17 cellular contexts compared by ENCODE assay signal in the genomic region with DNA sequence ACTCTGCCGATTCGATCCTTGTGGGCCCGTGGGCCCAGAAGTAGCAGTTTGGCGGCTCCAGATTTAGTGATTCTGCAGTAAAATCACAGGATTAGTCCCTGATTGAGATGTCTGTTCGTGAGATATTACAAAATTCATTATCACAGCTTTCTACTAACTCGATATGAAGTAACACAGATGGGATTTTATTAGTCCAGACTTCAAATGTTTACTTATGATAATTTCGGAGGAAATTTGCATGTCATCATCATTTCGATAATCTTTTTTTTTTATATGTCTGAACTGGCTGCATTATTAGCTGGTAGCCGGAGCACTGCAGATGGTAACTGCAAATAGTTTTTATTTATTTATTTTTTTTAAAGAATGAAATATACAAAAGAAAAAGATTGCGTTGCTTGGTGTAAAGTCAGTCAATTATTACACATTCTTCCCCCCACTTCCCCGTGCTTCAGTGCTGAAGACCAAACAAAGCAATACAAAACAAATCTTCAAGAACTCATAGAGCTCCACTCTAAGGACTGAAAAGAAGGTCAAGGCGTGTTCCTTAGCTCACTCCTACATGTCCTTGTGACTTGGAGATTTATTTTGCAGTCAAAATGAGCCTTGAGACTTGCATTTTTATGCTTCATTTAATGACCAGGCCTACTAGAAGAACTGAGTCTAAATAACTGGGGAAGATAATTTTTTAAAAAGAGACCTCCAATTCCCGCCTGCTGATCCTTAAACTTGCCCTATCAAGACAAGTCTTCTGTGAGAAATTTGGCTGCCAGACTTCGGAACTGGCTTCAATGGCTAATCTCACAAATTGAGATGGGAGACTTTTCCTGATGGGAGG. TPM values are rescaled to one million over a fixed set of nuclear protein-coding genes. Genes with fewer than 3 reads are reported as not detected.
DNase-seq lines count a peak whose midpoint lies in the region; TF ChIP-seq lines count a peak whose summit lies in the region.
"Had no signal": no experiment of that assay in that cellular context is flagged by ENCODE, and none has a peak within 500 bp of the region (broad histone marks: within the 10 kb centered on the region; RNA-seq: fewer than 3 reads in every experiment).

No MANE protein-coding gene starts in this region.

- H3K9me3 ChIP-seq in SJCRH30 (replicated peaks) (no peaks in the 10 kb centered on the region), hepatocyte (ENCODE audit: low read depth) (no peaks in the 10 kb centered on the region), trophoblast cell (ENCODE audit: insufficient read depth, low read depth, low read length) (peaks cover 6% of the 10 kb centered on the region), mammary epithelial cell (replicated peaks; ENCODE audit: insufficient read depth, low read length) (peaks cover 4% of the 10 kb centered on the region)
- H3K9me3 ChIP-seq: uterus had no signal

- BruUV-seq in mammary epithelial cell (replicated peaks; lab: Mats Ljungman, UMichigan): no TSS peak

- in situ Hi-C loops in GM13977 (cut with MboI; ENCODE audit: low pct_unique_long_range_greater_than_20kb, low sequenced_read_pairs, unreplicated experiment): loop anchor here (25.0 kb wide), 2 partner anchors 328 to 1003 kb away; no protein-coding TSS in a partner anchor
- in situ Hi-C loops in mammary epithelial cell (cut with MboI; ENCODE audit: low sequenced_read_pairs in 2 of 2): loop anchor here (25.0 kb wide), 4 partner anchors 328 to 1403 kb away; no protein-coding TSS in a partner anchor

- no peak overlapping the region for H3K14ac ChIP-seq in trophoblast cell (ENCODE audit: low read length)

- no peak overlapping the region for H3K18ac ChIP-seq in trophoblast cell (ENCODE audit: low read length)

- CTCF ChIA-PET in mammary epithelial cell (lab: Charles Lee; ENCODE audit: low non-redundant PET): no interaction called here

- DNase-seq in GM13977 (ENCODE audit: low spot score) (peak; percentile 26), SJCRH30 (peak in 1 of 2 experiments; percentile 43), hepatocyte (ENCODE audit: low spot score) (no peak), trophoblast cell (no peak), ecto neural progenitor cell (ENCODE audit: low spot score) (no peak), mammary epithelial cell (no peak), NCI-H2107 (lab: John Stamatoyannopoulos, UW) (no peak), Kasumi-1 (lab: John Stamatoyannopoulos, UW) (no peak)
- DNase-seq: activated CD4-positive, alpha-beta T cell treated with anti-CD3 and anti-CD28 coated beads, Interleukin-2, amount 50 U/mL, for 4 hours; activated T-cell treated with anti-CD3 and anti-CD28 coated beads, Interleukin-2, amount 50 U/mL, for 72 hours; Karpas-422; NCI-H1694 treated with DMSO at 0.1 percent for 48 hours; SIG-M5; stimulated activated naive CD8-positive, alpha-beta T cell treated with anti-CD3 and anti-CD28 coated beads, Interleukin-15, Interleukin-2, amounts not matched to agents 100 U/mL and 50 U/mL, for 24 hours; uterus had no signal

- peak overlapping the region; percentile 31 for H2AFZ ChIP-seq in hepatocyte
- no peak overlapping the region for H2AFZ ChIP-seq in trophoblast cell (ENCODE audit: insufficient read depth, low read length, poor library complexity)
- no peak overlapping the region for H2AFZ ChIP-seq in mammary epithelial cell (ENCODE audit: low read depth, low read length)

- H3K27me3 ChIP-seq in SJCRH30 (no peaks in the 10 kb centered on the region), hepatocyte (peaks cover 61% of the 10 kb centered on the region), trophoblast cell (ENCODE audit: insufficient read depth, low read length) (peaks cover 78% of the 10 kb centered on the region), mammary epithelial cell (ENCODE audit: insufficient read depth, low read length) (peaks cover 75% of the 10 kb centered on the region)

- intact Hi-C loops in mammary epithelial cell (cut with micrococcal nuclease): no loop called here

- dilution Hi-C loops in mammary epithelial cell (cut with HindIII; ENCODE audit: low sequenced_read_pairs): no loop called here

- H3K79me2 ChIP-seq in hepatocyte: peaks cover 80% of the 10 kb centered on the region
- no peaks in the 10 kb centered on the region for H3K79me2 ChIP-seq in trophoblast cell (ENCODE audit: control insufficient read depth, insufficient read depth, low read length, poor library complexity)
- no peaks in the 10 kb centered on the region for H3K79me2 ChIP-seq in mammary epithelial cell (ENCODE audit: insufficient read depth, low read length)

- H3K23ac ChIP-seq in trophoblast cell (ENCODE audit: low read length): no peak overlapping the region

- no peaks in the 10 kb centered on the region for H3K9me2 ChIP-seq in hepatocyte (replicated peaks; ENCODE audit: insufficient read depth)

- peaks cover 51% of the 10 kb centered on the region for H3K36me3 ChIP-seq in SJCRH30
- no peaks in the 10 kb centered on the region for H3K36me3 ChIP-seq in hepatocyte (replicated peaks; ENCODE audit: insufficient read depth, low read depth)
- H3K36me3 ChIP-seq in trophoblast cell (ENCODE audit: control insufficient read depth in 1 of 2, insufficient read depth in 2 of 2, low read length in 2 of 2): no peaks in the 10 kb centered on the region
- no peaks in the 10 kb centered on the region for H3K36me3 ChIP-seq in mammary epithelial cell (ENCODE audit: insufficient read depth, low read length)
- H3K36me3 ChIP-seq: uterus had no signal

- no peak for TF ChIP-seq CTCF in GM13977 (IDR thresholded peaks at IDR 0.05; ENCODE audit: extremely low read depth, insufficient read depth, missing control alignments)
- TF ChIP-seq CTCF in hepatocyte (IDR thresholded peaks at IDR 0.05; ENCODE audit: poor library complexity): no peak
- TF ChIP-seq CTCF in mammary epithelial cell (conservative IDR thresholded peaks at IDR 0.05 in 1 of 2, IDR thresholded peaks at IDR 0.05 in 1 of 2; ENCODE audit: extremely low read depth in 1 of 2, insufficient read depth in 1 of 2, low read depth in 1 of 2, low read length in 2 of 2): no peak

- no peak overlapping the region for H4K12ac ChIP-seq in trophoblast cell (ENCODE audit: low read depth, low read length)

- H3K9ac ChIP-seq in trophoblast cell (ENCODE audit: low read length): no peak overlapping the region
- no peak overlapping the region for H3K9ac ChIP-seq in mammary epithelial cell (ENCODE audit: insufficient read depth, low read length)

- no peak overlapping the region for H2BK120ac ChIP-seq in trophoblast cell (ENCODE audit: insufficient read depth, low read length, poor library complexity)

- H4K8ac ChIP-seq in trophoblast cell (ENCODE audit: low read depth, low read length): no peak overlapping the region

- no peak overlapping the region for H4K91ac ChIP-seq in trophoblast cell (ENCODE audit: low read depth, low read length)

- no peak overlapping the region for H2BK5ac ChIP-seq in trophoblast cell (ENCODE audit: low read depth, low read length, poor library complexity)

- H3K4me1 ChIP-seq in SJCRH30: no peaks in the 10 kb centered on the region
- H3K4me1 ChIP-seq in hepatocyte (ENCODE audit: insufficient read depth): peaks cover 4% of the 10 kb centered on the region
- peaks cover 18 to 24% of the 10 kb centered on the region in 2 experiments for H3K4me1 ChIP-seq in trophoblast cell (ENCODE audit: control insufficient read depth in 1 of 2, insufficient read depth in 2 of 2, low read length in 2 of 2)
- peaks cover 16% of the 10 kb centered on the region for H3K4me1 ChIP-seq in mammary epithelial cell (ENCODE audit: insufficient read depth, low read length)

- H2AK5ac ChIP-seq in trophoblast cell (ENCODE audit: low read length): no peak overlapping the region

- 32% methylated on average over 14 of the region's 14 CpGs for WGBS in hepatocyte (ENCODE audit: low lambda C conversion rate, missing lambda C conversion rate)
- no CpG with 5 or more reads among the region's 14 CpGs for WGBS in trophoblast cell (ENCODE audit: extremely low coverage, insufficient coverage, insufficient read length)
- WGBS in mammary epithelial cell (ENCODE audit: low coverage, missing lambda C conversion rate): 63% methylated on average over 11 of the region's 14 CpGs

- no peak overlapping the region for H2BK12ac ChIP-seq in trophoblast cell (ENCODE audit: low read length)

- peak overlapping the region; percentile 88 for H3K4me3 ChIP-seq in SJCRH30
- peak overlapping the region; percentile 41 for H3K4me3 ChIP-seq in hepatocyte
- no peak overlapping the region for H3K4me3 ChIP-seq in trophoblast cell (ENCODE audit: low read depth, low read length)
- H3K4me3 ChIP-seq in mammary epithelial cell (replicated peaks in 1 of 3; ENCODE audit: insufficient read depth in 1 of 3, low read depth in 2 of 3, low read length in 3 of 3): no peak overlapping the region
- H3K4me3 ChIP-seq: uterus had no signal

- no peak overlapping the region for H3K4ac ChIP-seq in trophoblast cell (ENCODE audit: low read depth, low read length)

- peak overlapping the region; percentile 91 for H3K4me2 ChIP-seq in hepatocyte
- peak overlapping the region; percentile 34 for H3K4me2 ChIP-seq in trophoblast cell (ENCODE audit: low read length)
- H3K4me2 ChIP-seq in mammary epithelial cell (ENCODE audit: insufficient read depth, low read depth, low read length): no peak overlapping the region

- H3K27ac ChIP-seq in SJCRH30 (peak overlapping the region; percentile 92), hepatocyte (peak overlapping the region; percentile 91), trophoblast cell (ENCODE audit: low read depth, low read length) (no peak overlapping the region), mammary epithelial cell (ENCODE audit: insufficient read depth, low read depth, low read length) (no peak overlapping the region)
- H3K27ac ChIP-seq: uterus had no signal

- no peaks in the 10 kb centered on the region for H3K79me1 ChIP-seq in trophoblast cell (ENCODE audit: low read length)

- H4K20me1 ChIP-seq in hepatocyte (ENCODE audit: insufficient read depth, poor library complexity, severe bottlenecking) (no peaks in the 10 kb centered on the region), mammary epithelial cell (ENCODE audit: insufficient read depth, low read length) (no peaks in the 10 kb centered on the region)

RNA-seq across cellular contexts. Expression of a gene that starts 11.7 kb away (rescaled TPM):
- 87.2 and 93.3 TPM in 2 replicates for total RNA-seq in SJCRH30 (2014; rRNA removed; shearing (Covaris generic))
- total RNA-seq in hepatocyte (80.5 and 99.2 TPM in 2 replicates), mammary epithelial cell (under 1 TPM in 1 of 2 donors, not detected in 1; 0.33 TPM)
- polyA plus RNA-seq in hepatocyte (142 and 147 TPM in 2 replicates), mammary epithelial cell (0.03 TPM)
- polyA plus RNA-seq in trophoblast cell (2013): 3.1 and 3.4 TPM in 2 replicates
- not detected for polyA minus RNA-seq in mammary epithelial cell
- total RNA-seq: frontal cortex, G401 had no signal

Comparison
In these comparisons a context has a peak if more than half of its experiments do, and no peak if none do; other contexts are left out.
1. H3K27ac ChIP-seq: peak in SJCRH30 (single experiment) and hepatocyte (single experiment); none in trophoblast cell (single experiment) and mammary epithelial cell (single experiment).
2. H3K4me3 ChIP-seq: peak in SJCRH30 (single experiment) and hepatocyte (single experiment); none in trophoblast cell (single experiment) and mammary epithelial cell (0 of 3).
3. RNA of a gene that starts 11.7 kb away (total RNA-seq): 87.2 to 93.3 TPM in SJCRH30 and 80.5 to 99.2 TPM in hepatocyte; 0.33 TPM in mammary epithelial cell; every median in the first group is over 10 times any median in the second.